ENCODE assay signal across 12 cellular contexts in the genomic region with DNA sequence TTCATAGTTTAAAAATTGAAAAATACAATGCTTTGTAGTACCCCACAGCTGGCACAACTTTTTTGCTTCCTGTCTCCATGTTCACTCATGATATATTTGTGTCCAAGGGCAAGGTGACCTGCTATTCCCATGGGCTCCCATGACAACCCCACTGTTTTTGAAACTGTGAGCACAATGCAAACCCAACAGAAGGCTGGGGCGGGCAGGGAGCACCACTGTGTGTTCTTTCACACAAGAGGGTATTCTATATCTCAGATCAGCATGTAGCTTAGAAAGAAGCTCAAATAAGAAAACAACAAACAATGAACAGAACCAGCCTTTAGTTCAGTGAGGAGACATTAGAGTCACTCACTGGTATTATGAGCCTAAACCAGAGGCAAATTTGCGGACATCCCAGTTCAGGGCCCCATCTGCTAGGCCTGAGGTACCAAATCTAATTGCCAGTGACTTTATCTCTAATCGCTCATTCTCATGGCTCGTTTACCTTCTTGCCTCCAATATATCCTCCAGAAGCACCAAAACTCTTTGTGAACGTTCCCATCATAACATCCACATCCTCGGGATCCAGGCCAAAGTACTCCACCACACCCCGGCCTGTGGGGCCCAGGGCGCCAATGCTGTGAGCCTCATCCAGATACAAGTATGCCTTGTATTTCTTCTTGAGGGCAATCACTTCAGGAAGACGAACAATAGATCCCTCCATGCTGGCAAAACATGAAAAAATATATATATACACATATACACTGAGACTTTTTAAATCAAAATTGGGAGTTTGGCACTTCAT. TPM values are rescaled to one million over a fixed set of nuclear protein-coding genes. Genes with fewer than 3 reads are reported as not detected.
A peak's percentile ranks its signal among the peaks of the same experiment; 100 is the strongest.
DNase-seq lines count a peak whose midpoint lies in the region; ATAC-seq and TF ChIP-seq lines count a peak whose summit lies in the region.
"Had no signal": no experiment of that assay in that cellular context is flagged by ENCODE, and none has a peak within 500 bp of the region (broad histone marks: within the 10 kb centered on the region; RNA-seq: fewer than 3 reads in every experiment).

No MANE protein-coding gene starts in this region.

- H3K4me1 ChIP-seq in osteoblast (ENCODE audit: insufficient read depth, low read length): peaks cover 5% of the 10 kb centered on the region

- ATAC-seq in GM18870 (IDR thresholded peaks at IDR 0.05; ENCODE audit: unreplicated experiment) (peak; percentile 14), HG03066 (IDR thresholded peaks at IDR 0.05; ENCODE audit: low read depth, unreplicated experiment) (peak; percentile 20)

- no peak for TF ChIP-seq CTCF in brain (conservative IDR thresholded peaks at IDR 0.05)
- TF ChIP-seq CTCF in osteoblast (IDR thresholded peaks at IDR 0.05; ENCODE audit: extremely low read depth, low read depth, low read length): no peak
- no peak for TF ChIP-seq CTCF in WERI-Rb-1 (IDR thresholded peaks at IDR 0.05; ENCODE audit: low read depth, low read length)
- TF ChIP-seq CTCF in GM10266 (IDR thresholded peaks at IDR 0.05; ENCODE audit: control insufficient read depth, insufficient read depth, low read depth, missing control alignments): no peak

- H3K27ac ChIP-seq in osteoblast (ENCODE audit: low read depth, low read length) (peak overlapping the region; percentile 5), WERI-Rb-1 (no peak overlapping the region)
- H3K27ac ChIP-seq: hepatocyte had no signal

- H3K4me1 Mint-ChIP-seq in brain: peaks cover 7% of the 10 kb centered on the region

- no peak overlapping the region for H3K4me2 ChIP-seq in osteoblast (ENCODE audit: insufficient read depth, low read length)
- H3K4me2 ChIP-seq: hepatocyte had no signal

- peaks cover 63% of the 10 kb centered on the region for H3K36me3 Mint-ChIP-seq in brain

- H4K20me1 ChIP-seq in osteoblast (ENCODE audit: insufficient read depth, low read length): no peaks in the 10 kb centered on the region

- H3K79me2 ChIP-seq in osteoblast (ENCODE audit: insufficient read depth, low read length): peaks cover 40% of the 10 kb centered on the region
- H3K79me2 ChIP-seq: hepatocyte had no signal

- H3K9me3 ChIP-seq in osteoblast (ENCODE audit: low read depth, low read length): no peaks in the 10 kb centered on the region
- no peaks in the 10 kb centered on the region for H3K9me3 ChIP-seq in WERI-Rb-1 (ENCODE audit: severe bottlenecking)

- no peaks in the 10 kb centered on the region for H3K27me3 Mint-ChIP-seq in brain

- no peaks in the 10 kb centered on the region for H3K9me3 Mint-ChIP-seq in brain

- peak overlapping the region in 3 of 5 experiments; percentile 53 to 85 (median 78) for H3K27ac Mint-ChIP-seq in brain

- H3K27me3 ChIP-seq in osteoblast (ENCODE audit: insufficient read depth, low read length): no peaks in the 10 kb centered on the region
- no peaks in the 10 kb centered on the region for H3K27me3 ChIP-seq in WERI-Rb-1 (ENCODE audit: insufficient read depth, low read depth, severe bottlenecking)
- H3K27me3 ChIP-seq: hepatocyte had no signal

- H3K4me3 Mint-ChIP-seq in brain: no peak overlapping the region

- no peak for DNase-seq in osteoblast (ENCODE audit: insufficient read length, low spot score, missing footprints)
- no peak for DNase-seq in WERI-Rb-1
- no peak for DNase-seq in GM10266 (ENCODE audit: extremely low spot score)
- no peak for DNase-seq in cerebellar nuclear complex (lab: John Stamatoyannopoulos, UW)
- no peak for DNase-seq in mucosa of gallbladder (ENCODE audit: low spot score)
- DNase-seq: DND-41; NCI-H1105 treated with DMSO at 0.1 percent for 48 hours; stimulated activated CD4-positive, alpha-beta T cell treated with anti-CD3 and anti-CD28 coated beads, Interleukin-4, amount 100 ng/mL, for 4 hours had no signal

- H3K4me3 ChIP-seq in osteoblast (ENCODE audit: insufficient read depth, low read length) (no peak overlapping the region), WERI-Rb-1 (ENCODE audit: low read depth, low read length) (no peak overlapping the region)
- H3K4me3 ChIP-seq: hepatocyte had no signal

- no peak overlapping the region for H2AFZ ChIP-seq in osteoblast (ENCODE audit: low read length)
- H2AFZ ChIP-seq: hepatocyte had no signal

- H3K36me3 ChIP-seq in osteoblast (ENCODE audit: insufficient read depth, low read length): peaks cover 54% of the 10 kb centered on the region
- H3K36me3 ChIP-seq in WERI-Rb-1: peaks cover 17% of the 10 kb centered on the region

RNA-seq across cellular contexts. Expression of a gene that starts 56.4 kb away (rescaled TPM):
- polyA plus RNA-seq in brain (ENCODE audit: insufficient read depth, low read depth, low replicate concordance): 0.24 TPM
- total RNA-seq in osteoblast (not detected in 2 replicates), mucosa of gallbladder (0.23 TPM)
